Comparison of ENCODE assay signal across 10 cellular contexts in the genomic region with DNA sequence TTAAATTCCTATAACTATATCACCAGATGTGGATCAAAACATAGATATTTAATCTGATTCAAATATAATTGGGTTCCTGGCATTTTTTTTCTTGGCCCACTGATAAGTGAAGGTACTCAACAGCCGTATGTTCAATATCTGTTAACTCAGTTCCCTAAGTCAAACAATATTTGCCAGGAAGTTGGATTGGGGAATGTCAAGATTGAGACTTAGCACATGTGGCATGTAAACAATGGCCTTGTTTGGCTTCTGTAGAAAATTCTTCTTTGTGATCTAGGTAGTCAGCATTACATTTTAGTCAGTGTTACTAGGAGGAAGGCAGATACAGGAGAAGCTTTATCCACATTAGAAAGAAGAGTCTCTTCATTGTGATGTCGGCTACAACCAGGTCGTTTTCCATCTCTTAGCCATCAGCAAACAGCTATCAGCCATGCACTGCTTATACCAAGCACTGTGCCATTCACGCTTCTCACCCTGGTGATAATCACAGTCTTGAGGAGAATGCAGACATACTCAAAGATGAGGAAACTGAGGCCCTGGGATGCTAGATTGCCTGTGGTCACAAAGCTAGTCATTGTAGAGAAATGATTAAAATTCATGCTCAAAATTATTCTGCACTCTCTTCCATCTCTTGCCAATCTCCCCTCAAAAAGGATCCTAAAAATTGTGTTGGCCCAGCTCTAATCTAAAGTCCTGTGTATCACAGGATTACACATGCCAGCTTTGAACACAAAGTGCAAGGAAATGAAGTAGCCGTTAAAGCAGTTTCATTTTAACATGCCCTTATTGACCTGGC. TPM values are rescaled to one million over a fixed set of nuclear protein-coding genes. Genes with fewer than 3 reads are reported as not detected.
DNase-seq lines count a peak whose midpoint lies in the region; ATAC-seq and TF ChIP-seq lines count a peak whose summit lies in the region.
"Had no signal": no experiment of that assay in that cellular context is flagged by ENCODE, and none has a peak within 500 bp of the region (broad histone marks: within the 10 kb centered on the region; RNA-seq: fewer than 3 reads in every experiment).

No MANE protein-coding gene starts in this region.

- peak overlapping the region in 1 of 12 donors; percentile 23 for H3K4me3 ChIP-seq in heart left ventricle
- H3K4me3 ChIP-seq in gastroesophageal sphincter, result no peak overlapping the region
- H3K4me3 ChIP-seq in GM23338, result no peak overlapping the region

- TF ChIP-seq POLR2A in heart left ventricle (IDR thresholded peaks at IDR 0.05) (no peak), gastroesophageal sphincter (IDR thresholded peaks at IDR 0.05) (no peak)

- H3K4me1 Mint-ChIP-seq in activated CD8-positive, alpha-beta T cell treated with anti-CD3 and anti-CD28 coated beads for 36 hours (ENCODE audit: low read depth), result peaks cover 36% of the 10 kb centered on the region
- H3K4me1 Mint-ChIP-seq in type B pancreatic cell (ENCODE audit: unreplicated experiment) (peaks cover 38% of the 10 kb centered on the region), GM23338 (peaks cover 33% of the 10 kb centered on the region)

- ATAC-seq in left ventricle myocardium superior (peak; percentile 65), heart left ventricle (no peak), foreskin keratinocyte (no peak), gastroesophageal sphincter (no peak), omental fat pad (ENCODE audit: low FRiP score) (no peak), GM23338 (no peak)
- ATAC-seq in activated CD8-positive, alpha-beta T cell treated with anti-CD3 and anti-CD28 coated beads for 36 hours, result no peak

- peaks cover 12% of the 10 kb centered on the region for H3K27me3 Mint-ChIP-seq in activated CD8-positive, alpha-beta T cell treated with anti-CD3 and anti-CD28 coated beads for 36 hours
- H3K27me3 Mint-ChIP-seq in type B pancreatic cell (no peaks in the 10 kb centered on the region), GM23338 (ENCODE audit: insufficient read depth, low read depth, poor library complexity) (peaks cover 4% of the 10 kb centered on the region)

- no peaks in the 10 kb centered on the region for H3K79me2 ChIP-seq in GM23338 (replicated peaks; ENCODE audit: insufficient read depth)

- H3K27me3 ChIP-seq in heart left ventricle, result no peaks in the 10 kb centered on the region
- H3K27me3 ChIP-seq in foreskin keratinocyte, result no peaks in the 10 kb centered on the region
- H3K27me3 ChIP-seq in gastroesophageal sphincter, result no peaks in the 10 kb centered on the region
- H3K27me3 ChIP-seq in GM23338 (ENCODE audit: insufficient read depth), result no peaks in the 10 kb centered on the region

- no peaks in the 10 kb centered on the region for H3K9me3 ChIP-seq in heart left ventricle
- H3K9me3 ChIP-seq in gastroesophageal sphincter, result no peaks in the 10 kb centered on the region

- WGBS in heart left ventricle, 4 donors, result 64 to 75% (median 72%) methylated on average over 5 of the region's 5 CpGs
- 71 to 88% methylated on average over 3 to 5 of the region's 5 CpGs for WGBS in gastroesophageal sphincter (ENCODE audit: low coverage in 1 of 2), 2 donors

- peak overlapping the region; percentile 78 for H3K27ac Mint-ChIP-seq in activated CD8-positive, alpha-beta T cell treated with anti-CD3 and anti-CD28 coated beads for 36 hours
- H3K27ac Mint-ChIP-seq in type B pancreatic cell (no peak overlapping the region), GM23338 (no peak overlapping the region)

- CTCF ChIA-PET in activated CD8-positive, alpha-beta T cell treated with anti-CD3 and anti-CD28 coated beads for 36 hours (lab: Charles Lee), result interaction anchor here (1.4 to 1.7 kb wide), 4 partner anchors 8 to 47 kb away, joined by 3 to 12 read pairs (median 4); no protein-coding TSS in a partner anchor

- H3K36me3 Mint-ChIP-seq in activated CD8-positive, alpha-beta T cell treated with anti-CD3 and anti-CD28 coated beads for 36 hours (ENCODE audit: low read depth), result no peaks in the 10 kb centered on the region
- H3K36me3 Mint-ChIP-seq in type B pancreatic cell (no peaks in the 10 kb centered on the region), GM23338 (ENCODE audit: low read depth) (no peaks in the 10 kb centered on the region)

- H2AFZ ChIP-seq in GM23338, result no peak overlapping the region

- H3F3A ChIP-seq in GM23338 (replicated peaks; ENCODE audit: low read depth), result no peaks in the 10 kb centered on the region

- intact Hi-C loops in left ventricle myocardium superior (cut with micrococcal nuclease), result no loop called here
- intact Hi-C loops in heart left ventricle (cut with DNase I), result no loop called here
- intact Hi-C loops in activated CD8-positive, alpha-beta T cell treated with anti-CD3 and anti-CD28 coated beads for 36 hours (cut with micrococcal nuclease), result no loop called here

- H3K27ac ChIP-seq in heart left ventricle (peak overlapping the region in 1 of 12 donors; percentile 27), foreskin keratinocyte (peak overlapping the region; percentile 92), gastroesophageal sphincter (no peak overlapping the region), GM23338 (ENCODE audit: low read depth) (no peak overlapping the region)

- H3K9me3 Mint-ChIP-seq in activated CD8-positive, alpha-beta T cell treated with anti-CD3 and anti-CD28 coated beads for 36 hours, result no peaks in the 10 kb centered on the region
- peaks cover 4% of the 10 kb centered on the region for H3K9me3 Mint-ChIP-seq in type B pancreatic cell
- H3K9me3 Mint-ChIP-seq in GM23338, result no peaks in the 10 kb centered on the region

- POLR2A ChIA-PET in activated CD8-positive, alpha-beta T cell treated with anti-CD3 and anti-CD28 coated beads for 36 hours (lab: Charles Lee), result interaction anchor here (0.7 kb wide), 1 partner anchor 167 kb away, joined by 3 read pairs; no protein-coding TSS in a partner anchor

- no peaks in the 10 kb centered on the region; the same call in 1 of the 2 replicates for H3K9me2 ChIP-seq in GM23338 (ENCODE audit: insufficient read depth)

- H3K4me1 ChIP-seq in heart left ventricle, result peaks cover 0 to 25% (median 7%) of the 10 kb centered on the region in 12 donors
- H3K4me1 ChIP-seq in foreskin keratinocyte, result peaks cover 39% of the 10 kb centered on the region
- H3K4me1 ChIP-seq in gastroesophageal sphincter, result peaks cover 0 to 16% (median 5%) of the 10 kb centered on the region in 3 donors
- peaks cover 19% of the 10 kb centered on the region for H3K4me1 ChIP-seq in GM23338 (ENCODE audit: insufficient read depth)

- TF ChIP-seq CTCF in heart left ventricle (IDR thresholded peaks at IDR 0.05), result no peak
- no peak for TF ChIP-seq CTCF in activated CD8-positive, alpha-beta T cell treated with anti-CD3 and anti-CD28 coated beads for 36 hours (IDR thresholded peaks at IDR 0.05)
- TF ChIP-seq CTCF in foreskin keratinocyte (conservative IDR thresholded peaks at IDR 0.05), result no peak
- TF ChIP-seq CTCF in type B pancreatic cell (conservative IDR thresholded peaks at IDR 0.05), result no peak
- TF ChIP-seq CTCF in gastroesophageal sphincter (IDR thresholded peaks at IDR 0.05), result no peak
- no peak for TF ChIP-seq CTCF in omental fat pad (IDR thresholded peaks at IDR 0.05)
- no peak for TF ChIP-seq CTCF in GM23338 (conservative IDR thresholded peaks at IDR 0.05; ENCODE audit: low read depth in 2 of 2)

- H3K36me3 ChIP-seq in heart left ventricle (no peaks in the 10 kb centered on the region), gastroesophageal sphincter (no peaks in the 10 kb centered on the region), GM23338 (ENCODE audit: insufficient read depth) (no peaks in the 10 kb centered on the region)

- no peak for TF ChIP-seq EP300 in gastroesophageal sphincter (IDR thresholded peaks at IDR 0.05)

- no peak for DNase-seq in left ventricle myocardium superior
- DNase-seq in heart left ventricle, result no peak
- no peak for DNase-seq in activated CD8-positive, alpha-beta T cell treated with anti-CD3 and anti-CD28 coated beads for 36 hours
- DNase-seq in foreskin keratinocyte, result no peak
- DNase-seq in type B pancreatic cell (ENCODE audit: extremely low spot score, unreplicated experiment), result no peak
- no peak for DNase-seq in omental fat pad (ENCODE audit: low spot score)
- no peak for DNase-seq in GM23338 (ENCODE audit: low spot score)
- DNase-seq: COR-L47, NCI-H2081 had no signal

- no peak overlapping the region for H3K4me2 ChIP-seq in GM23338

- H3K4me3 Mint-ChIP-seq in activated CD8-positive, alpha-beta T cell treated with anti-CD3 and anti-CD28 coated beads for 36 hours, result peak overlapping the region; percentile 39
- H3K4me3 Mint-ChIP-seq in type B pancreatic cell (peak overlapping the region; percentile 2), GM23338 (no peak overlapping the region)

- no peaks in the 10 kb centered on the region for H4K20me1 ChIP-seq in GM23338 (replicated peaks; ENCODE audit: insufficient read depth)

TF ChIP-seq in GM23338, 12 proteins besides CTCF, POLR2A, EP300 and RAD21 (continues in another document):
- TF ChIP-seq EZH2 (IDR thresholded peaks at IDR 0.05; ENCODE audit: low read depth, unreplicated experiment) (no peak), ETS1 (IDR thresholded peaks at IDR 0.05) (no peak), POLR2AphosphoS5 (IDR thresholded peaks at IDR 0.05; ENCODE audit: low read depth) (no peak)

RNA-seq across cellular contexts. Expression of gene GALNT5, which starts 3.1 kb away (rescaled TPM):
- total RNA-seq in left ventricle myocardium superior (0.07 TPM), heart left ventricle (1 to 10 TPM in 1 of 9 donors, under 1 TPM in 7, not detected in 1; 0.04 to 1.0 (median 0.21) TPM), foreskin keratinocyte (10.2 and 14.4 TPM in 2 replicates), type B pancreatic cell (ENCODE audit: low replicate concordance) (1.7 and 2.6 TPM in 2 replicates), gastroesophageal sphincter (under 1 TPM; under 0.01 to 0.89 (median 0.24) TPM), omental fat pad (under 1 TPM in 3 of 4 donors, not detected in 1; 0.06 to 0.16 (median 0.09) TPM)
- polyA plus RNA-seq in heart left ventricle (under 1 TPM; 0.04 TPM), foreskin keratinocyte (2.6 and 4.4 TPM in 2 replicates), GM23338 (2016; fragmentation: Nextera tagmentation; extraction: Ambion mirVana) (0.05 and 0.12 TPM in 2 replicates)
- not detected for total RNA-seq in activated CD8-positive, alpha-beta T cell treated with anti-CD3 and anti-CD28 coated beads for 36 hours
- total RNA-seq in GM23338 (2014; rRNA removed; shearing (Covaris generic)), result 0.04 and 0.14 TPM in 2 replicates
